2 cellular contexts compared by ENCODE assay signal in genomic region chr16:28884045-28884444, GRCh38.
TF ChIP-seq lines count a peak whose summit lies in the region.

No MANE protein-coding gene starts in this region.

TF ChIP-seq in IMR-90, 13 proteins besides CTCF, POLR2A, EP300 and RAD21:
- TF ChIP-seq USF2 (IDR thresholded peaks at IDR 0.05; ENCODE audit: low read depth, low read length) (no peak), RCOR1 (IDR thresholded peaks at IDR 0.05; ENCODE audit: insufficient replicate concordance, low read length) (no peak), MXI1 (IDR thresholded peaks at IDR 0.05; ENCODE audit: borderline replicate concordance, low read depth, low read length) (no peak)

TF ChIP-seq in H1, 55 proteins besides CTCF, POLR2A, EP300 and RAD21:
- TF ChIP-seq EGR1 (IDR thresholded peaks at IDR 0.05; ENCODE audit: borderline replicate concordance, low read depth, low read length) (no peak), SP2 (IDR thresholded peaks at IDR 0.05; ENCODE audit: low read length) (no peak), POU5F1 (IDR thresholded peaks at IDR 0.05; ENCODE audit: low read depth, low read length) (no peak), SIRT6 (IDR thresholded peaks at IDR 0.05; ENCODE audit: low read length) (no peak), KDM1A (IDR thresholded peaks at IDR 0.05; ENCODE audit: borderline replicate concordance, low read length) (no peak), MAFK (IDR thresholded peaks at IDR 0.05; ENCODE audit: low read depth, low read length) (no peak), CEBPB (IDR thresholded peaks at IDR 0.05; ENCODE audit: low read depth, low read length) (no peak), RBBP5 (IDR thresholded peaks at IDR 0.05; ENCODE audit: borderline replicate concordance, low read depth, low read length) (no peak), PHF8 (conservative IDR thresholded peaks at IDR 0.05; ENCODE audit: low read depth, low read length) (no peak), JUN (IDR thresholded peaks at IDR 0.05; ENCODE audit: low read depth, low read length) (no peak), CBX8 (IDR thresholded peaks at IDR 0.05; ENCODE audit: borderline replicate concordance, low read depth, low read length) (no peak), JUND (IDR thresholded peaks at IDR 0.05; ENCODE audit: low read length) (no peak), EZH2 (IDR thresholded peaks at IDR 0.05; ENCODE audit: low read depth, low read length, severe bottlenecking) (no peak), NRF1 (IDR thresholded peaks at IDR 0.05; ENCODE audit: low read depth, low read length) (no peak), CREB1 (IDR thresholded peaks at IDR 0.05) (no peak), KDM5A (IDR thresholded peaks at IDR 0.05; ENCODE audit: low read length) (no peak), ATF3 (IDR thresholded peaks at IDR 0.05; ENCODE audit: insufficient read depth, low read depth, low read length) (no peak), ATF2 (IDR thresholded peaks at IDR 0.05; ENCODE audit: low read length) (no peak)
TF ChIP-seq in H1: peak in this region for 0.
